In genomic region chr7:108007762-108008161, GRCh38 we compare ENCODE assay signal across 30 cellular contexts. TPM values are rescaled to one million over a fixed set of nuclear protein-coding genes. Genes with fewer than 3 reads are reported as not detected.
"Had no signal": no experiment of that assay in that cellular context is flagged by ENCODE, and none has a peak within 500 bp of the region (broad histone marks: within the 10 kb centered on the region; RNA-seq: fewer than 3 reads in every experiment).

No MANE protein-coding gene starts in this region.

- H3K27ac ChIP-seq: breast epithelium, epithelial cell of prostate, neural progenitor cell, spleen had no signal

- FAIRE-seq: frontal cortex, kidney had no signal

- H2AFZ ChIP-seq: neural progenitor cell had no signal

- H3K4me2 ChIP-seq: neural progenitor cell had no signal

- H3K36me3 ChIP-seq: breast epithelium, neural progenitor cell, spleen, tibial nerve had no signal

- H3K9me3 Mint-ChIP-seq: activated CD4-positive, alpha-beta T cell treated with anti-CD3 and anti-CD28 coated beads, Interleukin-2, amount 10 ng/mL, durations not matched to agents 7 days and 5 days; activated CD8-positive, alpha-beta T cell treated with anti-CD3 and anti-CD28 coated beads for 36 hours; activated naive CD4-positive, alpha-beta T cell treated with anti-CD3 and anti-CD28 coated beads, Interleukin-2, amount 50 U/mL, for 24 hours; activated naive CD8-positive, alpha-beta T cell treated with anti-CD3 and anti-CD28 coated beads, Interleukin-2, amount 50 U/mL, for 24 hours; activated T-helper 2 cell treated with anti-CD3 and anti-CD28 coated beads, Interferon-gamma antibody, Interleukin-2, Interleukin-4, amounts not matched to agents 10 μg/mL and 5 μg/mL and 100 μg/mL, durations not matched to agents 14 hours and 24 hours and 36 hours; dendritic cell treated with granulocyte-macrophage colony-stimulating factor and Interleukin-4, amounts not matched to agents 40 ng/mL and 50 ng/mL, for 4 days; endodermal cell; neural progenitor cell; WTC11 had no signal

- H3K27ac Mint-ChIP-seq: activated CD4-positive, alpha-beta T cell treated with anti-CD3 and anti-CD28 coated beads, Interleukin-2, amount 10 ng/mL, durations not matched to agents 7 days and 5 days; activated CD8-positive, alpha-beta T cell treated with anti-CD3 and anti-CD28 coated beads for 36 hours; activated naive CD4-positive, alpha-beta T cell treated with anti-CD3 and anti-CD28 coated beads, Interleukin-2, amount 50 U/mL, for 24 hours; activated naive CD8-positive, alpha-beta T cell treated with anti-CD3 and anti-CD28 coated beads, Interleukin-2, amount 50 U/mL, for 24 hours; activated T-helper 2 cell treated with anti-CD3 and anti-CD28 coated beads, Interferon-gamma antibody, Interleukin-2, Interleukin-4, amounts not matched to agents 10 μg/mL and 5 μg/mL and 100 μg/mL, durations not matched to agents 14 hours and 24 hours and 36 hours; dendritic cell treated with granulocyte-macrophage colony-stimulating factor and Interleukin-4, amounts not matched to agents 40 ng/mL and 50 ng/mL, for 4 days; endodermal cell; immature natural killer cell; naive thymus-derived CD4-positive, alpha-beta T cell; neural progenitor cell; WTC11 had no signal

- H3K9ac ChIP-seq: neural progenitor cell had no signal

- H3K4me1 ChIP-seq: breast epithelium had no signal

- H3K36me3 Mint-ChIP-seq: activated naive CD4-positive, alpha-beta T cell treated with anti-CD3 and anti-CD28 coated beads, Interleukin-2, amount 50 U/mL, for 24 hours; immature natural killer cell; neural progenitor cell; WTC11 had no signal

- H3K4me3 Mint-ChIP-seq: activated CD4-positive, alpha-beta T cell treated with anti-CD3 and anti-CD28 coated beads, Interleukin-2, amount 10 ng/mL, durations not matched to agents 7 days and 5 days; activated CD8-positive, alpha-beta T cell treated with anti-CD3 and anti-CD28 coated beads for 36 hours; activated naive CD4-positive, alpha-beta T cell treated with anti-CD3 and anti-CD28 coated beads, Interleukin-2, amount 50 U/mL, for 24 hours; activated naive CD8-positive, alpha-beta T cell treated with anti-CD3 and anti-CD28 coated beads, Interleukin-2, amount 50 U/mL, for 24 hours; dendritic cell treated with granulocyte-macrophage colony-stimulating factor and Interleukin-4, amounts not matched to agents 40 ng/mL and 50 ng/mL, for 4 days; endodermal cell; immature natural killer cell; naive thymus-derived CD4-positive, alpha-beta T cell; neural progenitor cell; WTC11 had no signal

- H3K27me3 ChIP-seq: tibial nerve had no signal

- ATAC-seq: activated CD8-positive, alpha-beta T cell treated with anti-CD3 and anti-CD28 coated beads for 36 hours; activated naive CD8-positive, alpha-beta T cell treated with anti-CD3 and anti-CD28 coated beads, Interleukin-2, amount 50 U/mL, for 24 hours; naive thymus-derived CD4-positive, alpha-beta T cell; right cardiac atrium; WTC11 had no signal

- H3K4me3 ChIP-seq: breast epithelium, neural progenitor cell, spleen, tibial nerve had no signal

- DNase-seq: activated CD4-positive, alpha-beta T cell treated with anti-CD3 and anti-CD28 coated beads for 1 hour; activated CD4-positive, alpha-beta T cell treated with anti-CD3 and anti-CD28 coated beads, Interleukin-2, amount 10 ng/mL, durations not matched to agents 7 days and 5 days; activated CD8-positive, alpha-beta T cell treated with anti-CD3 and anti-CD28 coated beads for 36 hours; activated naive CD8-positive, alpha-beta T cell treated with anti-CD3 and anti-CD28 coated beads, Interleukin-2, amount 50 U/mL, for 24 hours; activated T-cell treated with anti-CD3 and anti-CD28 coated beads, Interleukin-2, amount 50 U/mL, for 48 hours; amygdala; central memory CD4-positive, alpha-beta T cell; endodermal cell; glutamatergic neuron; hippocampal formation; immature natural killer cell; kidney; left colon; midbrain; naive thymus-derived CD4-positive, alpha-beta T cell; occipital lobe; posterior cingulate gyrus; right cardiac atrium; spleen; stimulated activated naive CD4-positive, alpha-beta T cell treated with Interleukin-2 at 50 U/mL for 16 hours; T-helper 2 cell had no signal

- H3K9me3 ChIP-seq: breast epithelium, spleen, tibial nerve had no signal

RNA-seq across cellular contexts. Expression of gene LAMB1, which starts 4.8 kb away (rescaled TPM):
- total RNA-seq: activated CD4-positive, alpha-beta T cell treated with anti-CD3 and anti-CD28 coated beads, Interleukin-2, amount 10 ng/mL, durations not matched to agents 7 days and 5 days; naive thymus-derived CD4-positive, alpha-beta T cell had no signal
